ENCODE assay signal across 8 cellular contexts in genomic region chr2:75710577-75711253, GRCh38. TPM values are rescaled to one million over a fixed set of nuclear protein-coding genes. Genes with fewer than 3 reads are reported as not detected.
DNase-seq lines count a peak whose midpoint lies in the region; ATAC-seq and TF ChIP-seq lines count a peak whose summit lies in the region.

Gene GCFC2 (minus strand): TSS chr2:75710915. CDS start chr2:75710855, 60 bp downstream.

- H3K36me3 ChIP-seq in adipocyte (ENCODE audit: control insufficient read depth, insufficient read depth, low read length, severe bottlenecking) (peaks cover 6% of the 10 kb centered on the region), heart left ventricle (peaks cover 0 to 11% (median 3%) of the 10 kb centered on the region in 9 donors), upper lobe of right lung (peaks cover 4% of the 10 kb centered on the region)

- 1 to 4% (median 1%) methylated on average over 11 to 66 of the region's 66 CpGs for WGBS in heart left ventricle, 4 donors

- H3K27ac ChIP-seq in heart left ventricle (peak within 1 kb of the TSS; percentile 46 to 95 (median 92)), upper lobe of right lung (peak within 1 kb of the TSS; percentile 93)

- TF ChIP-seq CTCF in GM12874 (IDR thresholded peaks at IDR 0.05; ENCODE audit: insufficient read depth, low read depth, low read length) = peak; percentile 43
- peak; percentile 25 to 68 (median 46) for TF ChIP-seq CTCF in heart left ventricle (IDR thresholded peaks at IDR 0.05)
- peak; percentile 53 for TF ChIP-seq CTCF in upper lobe of right lung (IDR thresholded peaks at IDR 0.05)

- peak in 1 of 2 donors; percentile 68 for TF ChIP-seq POLR2A in heart left ventricle (IDR thresholded peaks at IDR 0.05)

- H3K9ac ChIP-seq in adipocyte (ENCODE audit: low read length) = peak within 1 kb of the TSS; percentile 93

- intact Hi-C loops in heart left ventricle (cut with DNase I) = loop anchor here in 4 of 10 donors (2.0 to 10.0 kb wide), 3 partner anchors 63 to 66 kb away; partner anchors contain the start of gene MRPL19 (in 4 of the 4)
- intact Hi-C loops in posterior vena cava (cut with DNase I) = no loop called here
- intact Hi-C loops in upper lobe of right lung (cut with DNase I) = no loop called here

- H3K4me1 ChIP-seq in adipocyte (ENCODE audit: control insufficient read depth, insufficient read depth, low read length) = peaks cover 36% of the 10 kb centered on the region
- peaks cover 0 to 28% (median 9%) of the 10 kb centered on the region in 12 donors for H3K4me1 ChIP-seq in heart left ventricle
- H3K4me1 ChIP-seq in upper lobe of right lung = peaks cover 13% of the 10 kb centered on the region

- H3K4me3 ChIP-seq in adipocyte (ENCODE audit: low read length) (peak within 1 kb of the TSS; percentile 94), heart left ventricle (peak within 1 kb of the TSS; percentile 60 to 90 (median 77)), upper lobe of right lung (peak within 1 kb of the TSS; percentile 69)

- peak; percentile 96 for ATAC-seq in HG02759 (IDR thresholded peaks at IDR 0.05; ENCODE audit: unreplicated experiment)
- peak; percentile 93 to 99 (median 98) for ATAC-seq in heart left ventricle
- peak; percentile 98 for ATAC-seq in upper lobe of right lung

- DNase-seq in NCI-H128 (lab: John Stamatoyannopoulos, UW; ENCODE audit: unreplicated experiment) = peak; percentile 69
- DNase-seq in SW480 (ENCODE audit: low spot score) = peak; percentile 84
- peak; percentile 94 for DNase-seq in adipocyte (ENCODE audit: low read depth)
- peak; percentile 88 to 94 (median 93) for DNase-seq in heart left ventricle
- DNase-seq in posterior vena cava (ENCODE audit: low spot score) = peak; percentile 94
- peak; percentile 94 for DNase-seq in upper lobe of right lung

- no peaks in the 10 kb centered on the region for H3K9me3 ChIP-seq in adipocyte (ENCODE audit: control insufficient read depth, low read length)
- H3K9me3 ChIP-seq in heart left ventricle = no peaks in the 10 kb centered on the region
- H3K9me3 ChIP-seq in upper lobe of right lung = no peaks in the 10 kb centered on the region

- H3K27me3 ChIP-seq in adipocyte (replicated peaks; ENCODE audit: control insufficient read depth, insufficient read depth, low read length) (no peaks in the 10 kb centered on the region), heart left ventricle (no peaks in the 10 kb centered on the region), upper lobe of right lung (no peaks in the 10 kb centered on the region)

RNA-seq across cellular contexts. Expression of gene GCFC2, which starts in this region (rescaled TPM):
- total RNA-seq in heart left ventricle (10 to 100 TPM in 8 of 9 donors, 1 to 10 TPM in 1; 9.9 to 16.5 (median 13.3) TPM), posterior vena cava (10 to 100 TPM; 18.6 to 21.3 TPM), upper lobe of right lung (19.5 TPM)
- 10 to 100 TPM in 1 of 2 donors, 1 to 10 TPM in 1; 7.2 to 10.8 TPM for polyA plus RNA-seq in heart left ventricle

Comparison
In these comparisons a context has a peak if more than half of its experiments do, and no peak if none do; other contexts are left out.
1. Peak in every context shown above with its lines: DNase-seq, ATAC-seq, H3K4me3 ChIP-seq and H3K27ac ChIP-seq.